In the genomic region with DNA sequence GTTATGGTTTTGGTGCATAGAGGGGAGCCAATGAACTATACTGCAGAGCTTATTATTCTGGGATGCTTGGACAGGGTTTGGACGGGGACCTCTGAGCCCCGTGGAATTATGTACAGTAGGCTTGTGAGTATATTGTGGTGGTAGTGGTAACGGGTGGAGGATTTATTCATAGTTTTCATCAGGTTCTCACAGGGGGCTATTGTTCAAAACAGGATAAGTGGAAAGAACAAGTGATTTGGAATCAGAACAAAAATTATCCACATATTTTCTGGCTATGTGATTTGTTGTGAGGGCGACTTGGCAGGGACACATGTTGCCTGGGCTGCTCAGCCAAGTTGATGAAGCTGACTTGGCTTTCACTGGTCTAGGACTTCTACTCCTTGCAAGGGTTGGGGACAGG, we compare ENCODE assay signal across 27 cellular contexts.
"Had no signal": no experiment of that assay in that cellular context is flagged by ENCODE, and none has a peak within 500 bp of the region (broad histone marks: within the 10 kb centered on the region; RNA-seq: fewer than 3 reads in every experiment).

No MANE protein-coding gene starts in this region.

- H3K4me1 ChIP-seq: parathyroid adenoma, psoas muscle, sigmoid colon, stomach, suprapubic skin, testis, tibial artery, transverse colon, vagina had no signal

- DNase-seq: naive thymus-derived CD4-positive, alpha-beta T cell; natural killer cell; occipital lobe; ovary; posterior cingulate gyrus; psoas muscle; right cardiac atrium; right lobe of liver; sigmoid colon; small intestine; stimulated activated CD4-positive, alpha-beta T cell treated with anti-CD3 and anti-CD28 coated beads, Interleukin-15, amount 100 ng/mL, for 24 hours; stimulated activated CD4-positive, alpha-beta T cell treated with anti-CD3 and anti-CD28 coated beads, Interleukin-2, amount 100 ng/mL, for 24 hours; stimulated activated CD4-positive, alpha-beta T cell treated with anti-CD3 and anti-CD28 coated beads, Interleukin-2, amount 100 ng/mL, for 48 hours; stimulated activated CD4-positive, alpha-beta T cell treated with anti-CD3 and anti-CD28 coated beads, Interleukin-4, amount 100 ng/mL, for 24 hours; stimulated activated naive B cell treated with anti-CD40 and anti-IgM and Interleukin-4, amounts not matched to agents 10 μg/mL and 1 μg/mL and 100 μg/mL, for 72 hours; stimulated activated naive CD4-positive, alpha-beta T cell treated with Interleukin-2 at 50 U/mL for 16 hours; stomach; substantia nigra; testis; tibial artery; transverse colon had no signal

- H3K9me3 ChIP-seq: ovary, psoas muscle, right lobe of liver, sigmoid colon, stomach, suprapubic skin, testis, tibial artery, transverse colon, vagina had no signal

- H3K27ac ChIP-seq: neural progenitor cell, ovary, parathyroid adenoma, psoas muscle, sigmoid colon, stomach, suprapubic skin, testis, tibial artery, transverse colon, vagina had no signal

- H3K4me2 ChIP-seq: neural progenitor cell had no signal

- ATAC-seq: naive thymus-derived CD4-positive, alpha-beta T cell; natural killer cell; psoas muscle; stimulated activated effector memory CD8-positive, alpha-beta T cell treated with anti-CD3 and anti-CD28 coated beads, Interleukin-12 subunit alpha, Interleukin-12 subunit beta, amount 100 ng/mL, for 72 hours; stimulated activated naive B cell treated with anti-CD40 and anti-IgM and Interleukin-4, amounts not matched to agents 10 μg/mL and 1 μg/mL and 100 μg/mL, for 72 hours had no signal

- H3K4me3 ChIP-seq: neural progenitor cell, ovary, psoas muscle, right lobe of liver, sigmoid colon, stomach, suprapubic skin, testis, tibial artery, transverse colon, vagina had no signal

- H3K79me2 ChIP-seq: parathyroid adenoma had no signal

- H2AFZ ChIP-seq: neural progenitor cell, parathyroid adenoma had no signal

- H3K36me3 ChIP-seq: neural progenitor cell, ovary, right lobe of liver, sigmoid colon, stomach, suprapubic skin, tibial artery, transverse colon, vagina had no signal

- H3K9ac ChIP-seq: neural progenitor cell, parathyroid adenoma had no signal

- H3K27me3 ChIP-seq: neural progenitor cell, ovary, right lobe of liver, sigmoid colon, stomach, suprapubic skin, testis, tibial artery, transverse colon, vagina had no signal

- FAIRE-seq: small intestine, urothelium cell line had no signal
